ENCODE assay signal across 9 cellular contexts in the genomic region with DNA sequence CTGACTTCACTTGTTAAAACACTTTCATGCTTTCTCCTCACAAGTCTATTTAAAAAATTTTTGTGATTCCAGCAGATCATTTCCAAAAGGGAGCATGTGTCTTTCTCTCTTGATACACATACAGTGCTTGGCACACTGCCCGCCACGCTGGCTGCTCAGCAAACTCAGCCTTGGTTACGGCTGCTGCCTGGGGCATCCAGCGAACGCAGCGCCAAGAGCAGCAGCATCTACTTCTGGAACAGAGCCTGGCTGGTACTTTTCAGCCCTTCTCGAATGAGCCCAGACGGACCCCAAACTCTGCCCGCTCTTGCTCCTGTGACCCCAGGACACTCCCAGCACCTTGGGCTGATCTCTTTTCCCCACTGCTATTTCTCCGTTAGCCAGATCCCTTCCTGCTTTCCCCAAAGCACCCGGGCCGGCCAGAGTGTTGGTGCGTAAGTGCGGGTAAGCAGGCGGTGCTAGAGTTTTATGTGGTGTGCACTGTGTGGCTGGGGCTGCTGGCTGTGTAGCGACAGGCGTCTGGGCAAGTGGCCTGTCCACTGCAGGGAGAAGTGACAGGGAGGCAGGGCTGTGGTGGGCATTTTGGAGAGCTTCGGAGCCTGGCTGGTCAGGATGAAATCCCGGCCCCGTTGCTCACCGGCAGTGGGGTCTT.
DNase-seq lines count a peak whose midpoint lies in the region; ATAC-seq and TF ChIP-seq lines count a peak whose summit lies in the region.
"Had no signal": no experiment of that assay in that cellular context is flagged by ENCODE, and none has a peak within 500 bp of the region (broad histone marks: within the 10 kb centered on the region; RNA-seq: fewer than 3 reads in every experiment).

No MANE protein-coding gene starts in this region.

- H3K27me3 ChIP-seq in SK-N-SH (ENCODE audit: insufficient read depth), result no peaks in the 10 kb centered on the region
- H3K27me3 ChIP-seq in stomach, result no peaks in the 10 kb centered on the region
- H3K27me3 ChIP-seq: left lung had no signal

- peak; percentile 68 for ATAC-seq in left ventricle myocardium superior
- no peak for ATAC-seq in HG02981 (IDR thresholded peaks at IDR 0.05; ENCODE audit: unreplicated experiment)
- ATAC-seq: left lung had no signal

- H3F3A ChIP-seq in SK-N-SH (replicated peaks; ENCODE audit: insufficient read depth), result peaks cover 10% of the 10 kb centered on the region

- H3K4me1 ChIP-seq in SK-N-SH (ENCODE audit: control insufficient read depth in 1 of 2, insufficient read depth in 2 of 2, low read depth in 1 of 2, low read length in 1 of 2), result peaks cover 6 to 15% of the 10 kb centered on the region in 2 experiments; a peak in 2 of 4 replicates
- H3K4me1 ChIP-seq in stomach, result peaks cover 13 to 44% (median 29%) of the 10 kb centered on the region in 4 donors

- no peak for TF ChIP-seq POLR2A in stomach (IDR thresholded peaks at IDR 0.05)

- H3K27ac ChIP-seq in SK-N-SH (ENCODE audit: low read depth in 2 of 2, low read length in 1 of 2) (peak overlapping the region in 1 of 2 experiments; percentile 18; a peak in 1 of 4 replicates), stomach (peak overlapping the region in 4 of 5 donors; percentile 35 to 64 (median 52))

- H3K79me2 ChIP-seq in SK-N-SH (ENCODE audit: insufficient read depth), result peaks cover 14% of the 10 kb centered on the region; the same call in 1 of the 2 replicates

- peaks cover 23% of the 10 kb centered on the region for H4K20me1 ChIP-seq in SK-N-SH (ENCODE audit: insufficient read depth)

- H3K9me3 ChIP-seq in SK-N-SH, result no peaks in the 10 kb centered on the region
- H3K9me3 ChIP-seq in stomach, result no peaks in the 10 kb centered on the region
- H3K9me3 ChIP-seq: left lung had no signal

- DNase-seq in LNCaP clone FGC (ENCODE audit: low read depth) (peak; percentile 62), SK-N-SH (peak; percentile 79), left ventricle myocardium superior (peak; percentile 89), stomach (peak; percentile 52), glomerular visceral epithelial cell (ENCODE audit: extremely low spot score) (no peak)
- no peak for DNase-seq in activated CD4-positive, alpha-beta T cell treated with anti-CD3 and anti-CD28 coated beads for 48 hours
- no peak for DNase-seq in effector CD4-positive, alpha-beta T cell
- DNase-seq: left lung had no signal

- CTCF ChIA-PET in SK-N-SH (lab: Yijun Ruan, JAX), result interaction anchor here (1.2 kb wide), 1 partner anchor 71 kb away, joined by 5 read pairs; no protein-coding TSS in a partner anchor

- intact Hi-C loops in left ventricle myocardium superior (cut with micrococcal nuclease), result no loop called here
- intact Hi-C loops in stomach (cut with DNase I; ENCODE audit: low total_unique reads), result no loop called here

- H3K4me2 ChIP-seq in SK-N-SH, result no peak overlapping the region

- 81% methylated on average over 16 of the region's 21 CpGs for WGBS in SK-N-SH (ENCODE audit: low lambda C conversion rate)
- WGBS in stomach, 5 donors, result 61 to 82% (median 75%) methylated on average over 20 to 21 of the region's 21 CpGs

- H3K9ac ChIP-seq in SK-N-SH, result no peak overlapping the region

- peaks cover 24 to 37% of the 10 kb centered on the region in 2 experiments for H3K36me3 ChIP-seq in SK-N-SH (replicated peaks in 1 of 2; ENCODE audit: control insufficient read depth in 1 of 2, insufficient read depth in 2 of 2, low read length in 1 of 2)
- H3K36me3 ChIP-seq in stomach, result peaks cover 11 to 74% (median 55%) of the 10 kb centered on the region in 4 donors

- no peak; the same call in 1 of the 2 replicates for TF ChIP-seq RAD21 in SK-N-SH (IDR thresholded peaks at IDR 0.05; ENCODE audit: low read length)

- H2AFZ ChIP-seq in SK-N-SH (ENCODE audit: low read depth), result no peak overlapping the region

- POLR2A ChIA-PET in SK-N-SH (lab: Yijun Ruan, JAX), result no interaction called here

- no peaks in the 10 kb centered on the region for H3K9me2 ChIP-seq in SK-N-SH

- TF ChIP-seq CTCF in LNCaP clone FGC (IDR thresholded peaks at IDR 0.05; ENCODE audit: control insufficient read depth, extremely low read depth, insufficient read depth), result no peak
- no peak for TF ChIP-seq CTCF in SK-N-SH (IDR thresholded peaks at IDR 0.05)
- TF ChIP-seq CTCF in stomach (IDR thresholded peaks at IDR 0.05), result no peak

- H3K4me3 ChIP-seq in LNCaP clone FGC (ENCODE audit: low read depth, low read length) (no peak overlapping the region), SK-N-SH (ENCODE audit: low read depth in 2 of 2, low read length in 1 of 2) (no peak overlapping the region), stomach (no peak overlapping the region)
- H3K4me3 ChIP-seq: left lung had no signal

- TF ChIP-seq EP300 in SK-N-SH (IDR thresholded peaks at IDR 0.05; ENCODE audit: borderline replicate concordance in 1 of 2, low read depth in 1 of 2, low read length in 1 of 2) (no peak), stomach (IDR thresholded peaks at IDR 0.05) (no peak)

TF ChIP-seq in SK-N-SH, 30 proteins besides CTCF, POLR2A, EP300 and RAD21 (continues in another document):
- TF ChIP-seq CHD2 (IDR thresholded peaks at IDR 0.05; ENCODE audit: low read length, partially characterized antibody), result peak; percentile 18
- no peak for TF ChIP-seq NFIC (IDR thresholded peaks at IDR 0.05; ENCODE audit: borderline replicate concordance)
- TF ChIP-seq, protein P1, sequence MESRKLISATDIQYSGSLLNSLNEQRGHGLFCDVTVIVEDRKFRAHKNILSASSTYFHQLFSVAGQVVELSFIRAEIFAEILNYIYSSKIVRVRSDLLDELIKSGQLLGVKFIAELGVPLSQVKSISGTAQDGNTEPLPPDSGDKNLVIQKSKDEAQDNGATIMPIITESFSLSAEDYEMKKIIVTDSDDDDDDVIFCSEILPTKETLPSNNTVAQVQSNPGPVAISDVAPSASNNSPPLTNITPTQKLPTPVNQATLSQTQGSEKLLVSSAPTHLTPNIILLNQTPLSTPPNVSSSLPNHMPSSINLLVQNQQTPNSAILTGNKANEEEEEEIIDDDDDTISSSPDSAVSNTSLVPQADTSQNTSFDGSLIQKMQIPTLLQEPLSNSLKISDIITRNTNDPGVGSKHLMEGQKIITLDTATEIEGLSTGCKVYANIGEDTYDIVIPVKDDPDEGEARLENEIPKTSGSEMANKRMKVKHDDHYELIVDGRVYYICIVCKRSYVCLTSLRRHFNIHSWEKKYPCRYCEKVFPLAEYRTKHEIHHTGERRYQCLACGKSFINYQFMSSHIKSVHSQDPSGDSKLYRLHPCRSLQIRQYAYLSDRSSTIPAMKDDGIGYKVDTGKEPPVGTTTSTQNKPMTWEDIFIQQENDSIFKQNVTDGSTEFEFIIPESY (IDR thresholded peaks at IDR 0.05; ENCODE audit: borderline replicate concordance, low read depth), result no peak
- TF ChIP-seq, protein P2, sequence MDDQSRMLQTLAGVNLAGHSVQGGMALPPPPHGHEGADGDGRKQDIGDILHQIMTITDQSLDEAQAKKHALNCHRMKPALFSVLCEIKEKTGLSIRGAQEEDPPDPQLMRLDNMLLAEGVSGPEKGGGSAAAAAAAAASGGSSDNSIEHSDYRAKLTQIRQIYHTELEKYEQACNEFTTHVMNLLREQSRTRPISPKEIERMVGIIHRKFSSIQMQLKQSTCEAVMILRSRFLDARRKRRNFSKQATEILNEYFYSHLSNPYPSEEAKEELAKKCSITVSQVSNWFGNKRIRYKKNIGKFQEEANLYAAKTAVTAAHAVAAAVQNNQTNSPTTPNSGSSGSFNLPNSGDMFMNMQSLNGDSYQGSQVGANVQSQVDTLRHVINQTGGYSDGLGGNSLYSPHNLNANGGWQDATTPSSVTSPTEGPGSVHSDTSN (IDR thresholded peaks at IDR 0.05), result no peak
- TF ChIP-seq SIN3A (IDR thresholded peaks at IDR 0.05; ENCODE audit: borderline replicate concordance, low read depth, low read length), result no peak
- no peak for TF ChIP-seq SMC3 (IDR thresholded peaks at IDR 0.05; ENCODE audit: low read depth, low read length)
- no peak for TF ChIP-seq TEAD4 (IDR thresholded peaks at IDR 0.05; ENCODE audit: borderline replicate concordance, insufficient read depth)
- TF ChIP-seq, protein P3, sequence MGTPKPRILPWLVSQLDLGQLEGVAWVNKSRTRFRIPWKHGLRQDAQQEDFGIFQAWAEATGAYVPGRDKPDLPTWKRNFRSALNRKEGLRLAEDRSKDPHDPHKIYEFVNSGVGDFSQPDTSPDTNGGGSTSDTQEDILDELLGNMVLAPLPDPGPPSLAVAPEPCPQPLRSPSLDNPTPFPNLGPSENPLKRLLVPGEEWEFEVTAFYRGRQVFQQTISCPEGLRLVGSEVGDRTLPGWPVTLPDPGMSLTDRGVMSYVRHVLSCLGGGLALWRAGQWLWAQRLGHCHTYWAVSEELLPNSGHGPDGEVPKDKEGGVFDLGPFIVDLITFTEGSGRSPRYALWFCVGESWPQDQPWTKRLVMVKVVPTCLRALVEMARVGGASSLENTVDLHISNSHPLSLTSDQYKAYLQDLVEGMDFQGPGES (IDR thresholded peaks at IDR 0.05; ENCODE audit: low read depth, low read length), result no peak
- TF ChIP-seq YY1 (IDR thresholded peaks at IDR 0.05; ENCODE audit: low read depth), result no peak
- TF ChIP-seq ELF1 (IDR thresholded peaks at IDR 0.05), result no peak
- TF ChIP-seq FOSL2 (IDR thresholded peaks at IDR 0.05; ENCODE audit: borderline replicate concordance, low read depth), result no peak
- TF ChIP-seq FOXJ3 (CRISPR knock-in tag; IDR thresholded peaks at IDR 0.05), result no peak
- TF ChIP-seq TAF1 (IDR thresholded peaks at IDR 0.05; ENCODE audit: borderline replicate concordance, low read depth, low read length), result no peak
- no peak for TF ChIP-seq POLR2AphosphoS5 (IDR thresholded peaks at IDR 0.05; ENCODE audit: low read depth, low read length)
- no peak for TF ChIP-seq RFX5 (IDR thresholded peaks at IDR 0.05; ENCODE audit: low read length)
- TF ChIP-seq, protein P4, sequence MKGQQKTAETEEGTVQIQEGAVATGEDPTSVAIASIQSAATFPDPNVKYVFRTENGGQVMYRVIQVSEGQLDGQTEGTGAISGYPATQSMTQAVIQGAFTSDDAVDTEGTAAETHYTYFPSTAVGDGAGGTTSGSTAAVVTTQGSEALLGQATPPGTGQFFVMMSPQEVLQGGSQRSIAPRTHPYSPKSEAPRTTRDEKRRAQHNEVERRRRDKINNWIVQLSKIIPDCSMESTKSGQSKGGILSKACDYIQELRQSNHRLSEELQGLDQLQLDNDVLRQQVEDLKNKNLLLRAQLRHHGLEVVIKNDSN (IDR thresholded peaks at IDR 0.05; ENCODE audit: borderline replicate concordance, low read depth), result no peak
- no peak for TF ChIP-seq FOXM1 (IDR thresholded peaks at IDR 0.05; ENCODE audit: low read depth)
- no peak for TF ChIP-seq EZH2phosphoT487 (IDR thresholded peaks at IDR 0.05; ENCODE audit: borderline replicate concordance, low read depth)
- TF ChIP-seq GABPA (IDR thresholded peaks at IDR 0.05; ENCODE audit: low read depth), result no peak
- no peak for TF ChIP-seq TCF12 (IDR thresholded peaks at IDR 0.05)
- TF ChIP-seq RCOR1 (IDR thresholded peaks at IDR 0.05; ENCODE audit: low read length), result 0 out of 2 replicates have a peak, but pooled peaks have one; percentile 35
- no peak for TF ChIP-seq JUND (IDR thresholded peaks at IDR 0.05)

Comparison
In these comparisons a context has a peak if more than half of its experiments do, and no peak if none do; other contexts are left out.
1. DNase-seq: peak in LNCaP clone FGC (single experiment), SK-N-SH (single experiment), left ventricle myocardium superior (single experiment) and stomach (single experiment); none in activated CD4-positive, alpha-beta T cell treated with anti-CD3 and anti-CD28 coated beads for 48 hours (single experiment), effector CD4-positive, alpha-beta T cell (single experiment) and glomerular visceral epithelial cell (single experiment).